ENCODE assay signal across 18 cellular contexts in genomic region chr16:73145166-73145565, GRCh38.
DNase-seq lines count a peak whose midpoint lies in the region; ATAC-seq and TF ChIP-seq lines count a peak whose summit lies in the region.
"Had no signal": no experiment of that assay in that cellular context is flagged by ENCODE, and none has a peak within 500 bp of the region (broad histone marks: within the 10 kb centered on the region; RNA-seq: fewer than 3 reads in every experiment).

No MANE protein-coding gene starts in this region.

- H3K27me3 ChIP-seq in GM23338 (ENCODE audit: insufficient read depth) (no peaks in the 10 kb centered on the region), ascending aorta (no peaks in the 10 kb centered on the region), neural progenitor cell (no peaks in the 10 kb centered on the region), body of pancreas (no peaks in the 10 kb centered on the region)

- H3K36me3 Mint-ChIP-seq in GM23338 (ENCODE audit: low read depth) (no peaks in the 10 kb centered on the region), neural progenitor cell (no peaks in the 10 kb centered on the region)
- H3K36me3 Mint-ChIP-seq: CD4-positive, alpha-beta memory T cell had no signal

- H3K36me3 ChIP-seq in GM23338 (ENCODE audit: insufficient read depth) (no peaks in the 10 kb centered on the region), ascending aorta (no peaks in the 10 kb centered on the region), neural progenitor cell (no peaks in the 10 kb centered on the region), body of pancreas (replicated peaks in 1 of 2; ENCODE audit: insufficient read depth in 1 of 2, low read depth in 2 of 2) (no peaks in the 10 kb centered on the region)

- H3K27ac ChIP-seq in GM23338 (ENCODE audit: low read depth) (no peak overlapping the region), ascending aorta (peak overlapping the region; percentile 80 to 89), neural progenitor cell (no peak overlapping the region), body of pancreas (no peak overlapping the region)
- H3K27ac ChIP-seq: GM23248 had no signal

- H3K9me3 ChIP-seq in ascending aorta (no peaks in the 10 kb centered on the region), neural progenitor cell (ENCODE audit: low read depth) (no peaks in the 10 kb centered on the region), body of pancreas (no peaks in the 10 kb centered on the region)
- H3K9me3 ChIP-seq: Caco-2 had no signal

- H3K4me3 ChIP-seq in GM23338 = no peak overlapping the region
- H3K4me3 ChIP-seq in ascending aorta = no peak overlapping the region
- no peak overlapping the region for H3K4me3 ChIP-seq in neural progenitor cell
- H3K4me3 ChIP-seq in body of pancreas = no peak overlapping the region

- TF ChIP-seq CTCF in GM23338 (conservative IDR thresholded peaks at IDR 0.05; ENCODE audit: low read depth in 2 of 2) (no peak), ascending aorta (IDR thresholded peaks at IDR 0.05) (no peak), neural progenitor cell (IDR thresholded peaks at IDR 0.05) (no peak), body of pancreas (IDR thresholded peaks at IDR 0.05) (no peak), GM20000 (IDR thresholded peaks at IDR 0.05; ENCODE audit: extremely low read depth, missing control alignments) (no peak)

- intact Hi-C loops in ascending aorta (cut with DNase I) (loop anchor here (2.0 kb wide), 2 partner anchors 22 to 52 kb away; no protein-coding TSS in a partner anchor), body of pancreas (cut with DNase I) (no loop called here), head of caudate nucleus (cut with DNase I) (no loop called here)

- ATAC-seq in GM23338 (peak; percentile 80), body of pancreas (no peak), SK-N-SH treated with all-trans-retinoic acid at 6 μM for 48 hours (no peak)
- ATAC-seq: HCT116 had no signal

- H3K4me3 Mint-ChIP-seq in GM23338 (no peak overlapping the region), neural progenitor cell (no peak overlapping the region)
- H3K4me3 Mint-ChIP-seq: CD4-positive, alpha-beta memory T cell had no signal

- peaks cover 4% of the 10 kb centered on the region for H3K27me3 Mint-ChIP-seq in GM23338 (ENCODE audit: insufficient read depth, low read depth, poor library complexity)
- H3K27me3 Mint-ChIP-seq in neural progenitor cell (ENCODE audit: insufficient read depth, low read depth) = peaks cover 9% of the 10 kb centered on the region
- H3K27me3 Mint-ChIP-seq: CD4-positive, alpha-beta memory T cell had no signal

- no peaks in the 10 kb centered on the region for H3F3A ChIP-seq in GM23338 (replicated peaks; ENCODE audit: low read depth)
- H3F3A ChIP-seq in neural progenitor cell (ENCODE audit: low read depth) = no peaks in the 10 kb centered on the region

- H3K4me1 ChIP-seq in GM23338 (ENCODE audit: insufficient read depth) (peaks cover 14% of the 10 kb centered on the region), ascending aorta (peaks cover 0 to 11% of the 10 kb centered on the region in 2 donors), neural progenitor cell (no peaks in the 10 kb centered on the region), body of pancreas (peaks cover 6% of the 10 kb centered on the region)
- H3K4me1 ChIP-seq: Caco-2 had no signal

- H3K27ac Mint-ChIP-seq in GM23338 = no peak overlapping the region
- no peak overlapping the region for H3K27ac Mint-ChIP-seq in neural progenitor cell
- H3K27ac Mint-ChIP-seq: CD4-positive, alpha-beta memory T cell had no signal

- H3K4me1 Mint-ChIP-seq in GM23338 (peaks cover 18% of the 10 kb centered on the region), neural progenitor cell (peaks cover 29% of the 10 kb centered on the region)
- H3K4me1 Mint-ChIP-seq: CD4-positive, alpha-beta memory T cell had no signal

- H3K9me2 ChIP-seq in GM23338 (ENCODE audit: insufficient read depth) = no peaks in the 10 kb centered on the region

- H3K9me3 Mint-ChIP-seq in GM23338 = no peaks in the 10 kb centered on the region
- H3K9me3 Mint-ChIP-seq in neural progenitor cell = no peaks in the 10 kb centered on the region
- H3K9me3 Mint-ChIP-seq: CD4-positive, alpha-beta memory T cell had no signal

- H3K79me2 ChIP-seq in GM23338 (replicated peaks; ENCODE audit: insufficient read depth) (no peaks in the 10 kb centered on the region), neural progenitor cell (ENCODE audit: low read depth) (no peaks in the 10 kb centered on the region)

- H3K4me2 ChIP-seq in GM23338 (peak overlapping the region; percentile 55; the same call in 1 of the 2 replicates), neural progenitor cell (no peak overlapping the region)

- WGBS in body of pancreas, 2 donors = 61% methylated on average over 4 of the region's 4 CpGs; no CpG with 5 or more reads in 1 of the 2 donors

- TF ChIP-seq POLR2A in body of pancreas (IDR thresholded peaks at IDR 0.05) = no peak

- H4K20me1 ChIP-seq in GM23338 (replicated peaks; ENCODE audit: insufficient read depth) = no peaks in the 10 kb centered on the region
- no peaks in the 10 kb centered on the region for H4K20me1 ChIP-seq in neural progenitor cell (ENCODE audit: low read depth)

- no peak overlapping the region for H3K9ac ChIP-seq in neural progenitor cell
- H3K9ac ChIP-seq: GM23248 had no signal

- H2AFZ ChIP-seq in GM23338 (no peak overlapping the region), neural progenitor cell (replicated peaks) (no peak overlapping the region)

- DNase-seq in GM23338 (ENCODE audit: low spot score) = peak; percentile 41
- DNase-seq in ascending aorta (ENCODE audit: low spot score in 2 of 2) = no peak
- DNase-seq in iPS-NIHi11 (ENCODE audit: low spot score) = peak; percentile 38
- DNase-seq in neural progenitor cell (ENCODE audit: low spot score) = peak; percentile 13
- DNase-seq in body of pancreas = no peak
- DNase-seq in head of caudate nucleus = no peak
- no peak for DNase-seq in GM20000 (ENCODE audit: low spot score)
- DNase-seq: Caco-2; CD4-positive, alpha-beta memory T cell; DND-41; GM23248; KG1; NCI-H1092; NCI-H1436; NCI-H187 treated with DMSO at 0.1 percent for 48 hours; NCI-H69 had no signal

TF ChIP-seq in GM23338, 12 proteins besides CTCF, POLR2A, EP300 and RAD21 (continues in another document):
- TF ChIP-seq EZH2phosphoT487 (IDR thresholded peaks at IDR 0.05; ENCODE audit: unreplicated experiment) = no peak
- TF ChIP-seq STAT1 (IDR thresholded peaks at IDR 0.05; ENCODE audit: unreplicated experiment) = no peak
- TF ChIP-seq EZH2 (IDR thresholded peaks at IDR 0.05; ENCODE audit: low read depth, unreplicated experiment) = no peak
- no peak for TF ChIP-seq CREB1 (CRISPR knock-in tag; IDR thresholded peaks at IDR 0.05; ENCODE audit: low read depth)
- TF ChIP-seq NANOG (IDR thresholded peaks at IDR 0.05; ENCODE audit: borderline replicate concordance) = no peak
- no peak for TF ChIP-seq POLR2AphosphoS5 (IDR thresholded peaks at IDR 0.05; ENCODE audit: low read depth)
- no peak for TF ChIP-seq ZNF331 (CRISPR knock-in tag; IDR thresholded peaks at IDR 0.05; ENCODE audit: low read depth)

TF ChIP-seq in SK-N-SH treated with all-trans-retinoic acid at 6 μM for 48 hours, 23 proteins besides CTCF, POLR2A, EP300 and RAD21:
- TF ChIP-seq PPARA (CRISPR knock-in tag; IDR thresholded peaks at IDR 0.05; ENCODE audit: borderline replicate concordance) = no peak
- TF ChIP-seq, protein P1, sequence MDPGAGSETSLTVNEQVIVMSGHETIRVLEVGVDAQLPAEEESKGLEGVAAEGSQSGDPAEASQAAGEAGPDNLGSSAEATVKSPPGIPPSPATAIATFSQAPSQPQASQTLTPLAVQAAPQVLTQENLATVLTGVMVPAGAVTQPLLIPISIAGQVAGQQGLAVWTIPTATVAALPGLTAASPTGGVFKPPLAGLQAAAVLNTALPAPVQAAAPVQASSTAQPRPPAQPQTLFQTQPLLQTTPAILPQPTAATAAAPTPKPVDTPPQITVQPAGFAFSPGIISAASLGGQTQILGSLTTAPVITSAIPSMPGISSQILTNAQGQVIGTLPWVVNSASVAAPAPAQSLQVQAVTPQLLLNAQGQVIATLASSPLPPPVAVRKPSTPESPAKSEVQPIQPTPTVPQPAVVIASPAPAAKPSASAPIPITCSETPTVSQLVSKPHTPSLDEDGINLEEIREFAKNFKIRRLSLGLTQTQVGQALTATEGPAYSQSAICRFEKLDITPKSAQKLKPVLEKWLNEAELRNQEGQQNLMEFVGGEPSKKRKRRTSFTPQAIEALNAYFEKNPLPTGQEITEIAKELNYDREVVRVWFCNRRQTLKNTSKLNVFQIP (CRISPR knock-in tag; IDR thresholded peaks at IDR 0.05; ENCODE audit: borderline replicate concordance, low read depth) = no peak
- no peak for TF ChIP-seq ISL1 (CRISPR knock-in tag; IDR thresholded peaks at IDR 0.05)
- no peak for TF ChIP-seq ARNTL (CRISPR knock-in tag; IDR thresholded peaks at IDR 0.05; ENCODE audit: borderline replicate concordance, low read depth)
- TF ChIP-seq RARB (CRISPR knock-in tag; IDR thresholded peaks at IDR 0.05) = no peak
- TF ChIP-seq ZFP30 (CRISPR knock-in tag; IDR thresholded peaks at IDR 0.05) = no peak
- TF ChIP-seq ESRRG (CRISPR knock-in tag; IDR thresholded peaks at IDR 0.05) = no peak

Comparison
In these comparisons a context has a peak if more than half of its experiments do, and no peak if none do; other contexts are left out.
1. DNase-seq: peak in GM23338 (single experiment), iPS-NIHi11 (single experiment) and neural progenitor cell (single experiment); none in ascending aorta (0 of 2), body of pancreas (0 of 4), head of caudate nucleus (0 of 42) and GM20000 (single experiment).
2. H3K27ac ChIP-seq: peak in ascending aorta (2 of 2); none in GM23338 (single experiment), neural progenitor cell (single experiment) and body of pancreas (0 of 4).